Comparison of ENCODE assay signal across 8 cellular contexts in the genomic region with DNA sequence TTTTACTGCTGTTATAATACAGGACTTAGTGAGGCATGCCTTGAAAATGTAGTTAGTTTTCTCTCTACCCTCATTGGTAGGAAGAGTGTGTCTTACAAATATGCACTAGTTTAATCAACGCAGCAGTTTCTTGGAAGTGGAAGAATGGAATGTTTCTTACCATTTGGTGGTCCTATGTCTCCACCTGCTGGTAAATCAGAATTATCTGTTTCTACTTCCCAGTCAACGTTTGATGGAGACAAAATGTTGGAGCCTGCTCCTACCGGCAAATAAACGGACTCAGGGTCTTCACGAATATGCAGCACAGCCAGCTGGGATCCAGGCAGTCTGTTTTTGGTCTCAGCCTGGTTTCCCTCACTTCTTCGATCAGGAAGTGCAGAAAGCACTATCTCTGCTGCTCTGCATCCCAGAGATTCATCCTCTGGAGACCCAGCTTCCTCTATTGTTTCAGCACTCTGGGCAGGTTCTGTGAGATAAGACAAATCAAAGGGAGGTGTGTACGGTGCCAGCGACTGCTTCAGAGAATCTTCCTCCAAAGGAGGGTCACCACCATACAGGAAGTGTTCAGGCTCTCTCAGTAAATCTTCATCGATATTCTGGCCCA. TPM values are rescaled to one million over a fixed set of nuclear protein-coding genes. Genes with fewer than 3 reads are reported as not detected.
DNase-seq lines count a peak whose midpoint lies in the region; ATAC-seq and TF ChIP-seq lines count a peak whose summit lies in the region.

No MANE protein-coding gene starts in this region.

- H3K27me3 ChIP-seq in neural cell (ENCODE audit: insufficient read depth, low read depth, low read length) = no peaks in the 10 kb centered on the region

- H3K36me3 Mint-ChIP-seq in activated CD8-positive, alpha-beta memory T cell treated with anti-CD3 and anti-CD28 coated beads, Interleukin-2, amount 10 ng/mL, durations not matched to agents 7 days and 5 days = no peaks in the 10 kb centered on the region
- H3K36me3 Mint-ChIP-seq in stimulated activated effector memory CD8-positive, alpha-beta T cell treated with anti-CD3 and anti-CD28 coated beads, Interleukin-12 subunit alpha, Interleukin-12 subunit beta, amount 100 ng/mL, for 72 hours = no peaks in the 10 kb centered on the region

- peak overlapping the region; percentile 5 for H3K4me3 Mint-ChIP-seq in activated CD8-positive, alpha-beta memory T cell treated with anti-CD3 and anti-CD28 coated beads, Interleukin-2, amount 10 ng/mL, durations not matched to agents 7 days and 5 days
- H3K4me3 Mint-ChIP-seq in stimulated activated effector memory CD8-positive, alpha-beta T cell treated with anti-CD3 and anti-CD28 coated beads, Interleukin-12 subunit alpha, Interleukin-12 subunit beta, amount 100 ng/mL, for 72 hours = no peak overlapping the region

- no peak overlapping the region for H2AFZ ChIP-seq in neural cell (ENCODE audit: low read depth, low read length)

- H4K20me1 ChIP-seq in neural cell (ENCODE audit: insufficient read depth) = no peaks in the 10 kb centered on the region

- H3K4me1 Mint-ChIP-seq in activated CD8-positive, alpha-beta memory T cell treated with anti-CD3 and anti-CD28 coated beads, Interleukin-2, amount 10 ng/mL, durations not matched to agents 7 days and 5 days = peaks cover 14% of the 10 kb centered on the region
- peaks cover 23% of the 10 kb centered on the region for H3K4me1 Mint-ChIP-seq in stimulated activated effector memory CD8-positive, alpha-beta T cell treated with anti-CD3 and anti-CD28 coated beads, Interleukin-12 subunit alpha, Interleukin-12 subunit beta, amount 100 ng/mL, for 72 hours

- no peaks in the 10 kb centered on the region for H3K36me3 ChIP-seq in neural cell (ENCODE audit: insufficient read depth, low read length)

- no peaks in the 10 kb centered on the region for H3K9me2 ChIP-seq in neural cell (ENCODE audit: insufficient read depth, low read length)

- H3F3A ChIP-seq in neural cell (ENCODE audit: insufficient read depth, low read length, poor library complexity, severe bottlenecking) = no peaks in the 10 kb centered on the region

- TF ChIP-seq POLR2A in NB4 (IDR thresholded peaks at IDR 0.05; ENCODE audit: extremely low read depth, insufficient read length) = no peak

- CTCF ChIA-PET in activated CD8-positive, alpha-beta memory T cell treated with anti-CD3 and anti-CD28 coated beads, Interleukin-2, amount 10 ng/mL, durations not matched to agents 7 days and 5 days (lab: Charles Lee) = interaction anchor here (0.7 to 3.9 kb wide), 14 partner anchors 9 to 313 kb away, joined by 3 to 44 read pairs (median 6); partner anchors contain the start of gene RFK

- H3K79me2 ChIP-seq in neural cell (replicated peaks; ENCODE audit: insufficient read depth, low read length) = no peaks in the 10 kb centered on the region

- TF ChIP-seq EP300 in neural cell (conservative IDR thresholded peaks at IDR 0.05; ENCODE audit: poor library complexity, severe bottlenecking) = no peak

- peak; percentile 33 for TF ChIP-seq CTCF in NB4 (IDR thresholded peaks at IDR 0.05; ENCODE audit: low read depth, low read length)
- peak; percentile 65 for TF ChIP-seq CTCF in fibroblast of mammary gland (conservative IDR thresholded peaks at IDR 0.05; ENCODE audit: control insufficient read depth, insufficient read depth, low read depth, low read length)
- peak; percentile 94 for TF ChIP-seq CTCF in neural cell (IDR thresholded peaks at IDR 0.05; ENCODE audit: poor library complexity, severe bottlenecking)

- peak; percentile 97 for TF ChIP-seq RAD21 in neural cell (conservative IDR thresholded peaks at IDR 0.05)

- no peak for DNase-seq in activated CD8-positive, alpha-beta memory T cell treated with anti-CD3 and anti-CD28 coated beads, Interleukin-2, amount 10 ng/mL, durations not matched to agents 7 days and 5 days
- no peak for DNase-seq in activated CD8-positive, alpha-beta memory T cell treated with anti-CD3 and anti-CD28 coated beads, Interleukin-2, amount 50 U/mL, for 48 hours
- peak; percentile 84 for DNase-seq in NB4 (ENCODE audit: low read depth)
- peak; percentile 1 for DNase-seq in SKM-1 (lab: John Stamatoyannopoulos, UW; ENCODE audit: unreplicated experiment)
- DNase-seq in fibroblast of mammary gland (ENCODE audit: low read depth) = peak; percentile 94
- DNase-seq in stimulated activated effector memory CD8-positive, alpha-beta T cell treated with anti-CD3 and anti-CD28 coated beads, Interleukin-12 subunit alpha, Interleukin-12 subunit beta, amount 100 ng/mL, for 72 hours (ENCODE audit: low spot score in 2 of 2) = no peak

- H3K4me3 ChIP-seq in NB4 (ENCODE audit: low read depth, low read length) (no peak overlapping the region), fibroblast of mammary gland (ENCODE audit: control insufficient read depth, low read depth, low read length) (no peak overlapping the region), neural cell (ENCODE audit: low read length) (no peak overlapping the region)

- no peak overlapping the region for H3K27ac ChIP-seq in neural cell (ENCODE audit: low read length)

- H3K9ac ChIP-seq in neural cell (ENCODE audit: low read length) = no peak overlapping the region

- peaks cover 62% of the 10 kb centered on the region for H3K27me3 Mint-ChIP-seq in activated CD8-positive, alpha-beta memory T cell treated with anti-CD3 and anti-CD28 coated beads, Interleukin-2, amount 10 ng/mL, durations not matched to agents 7 days and 5 days

- no peak for ATAC-seq in activated CD8-positive, alpha-beta memory T cell treated with anti-CD3 and anti-CD28 coated beads, Interleukin-2, amount 10 ng/mL, durations not matched to agents 7 days and 5 days
- no peak for ATAC-seq in stimulated activated effector memory CD8-positive, alpha-beta T cell treated with anti-CD3 and anti-CD28 coated beads, Interleukin-12 subunit alpha, Interleukin-12 subunit beta, amount 100 ng/mL, for 72 hours
- ATAC-seq in HG03196 (IDR thresholded peaks at IDR 0.05; ENCODE audit: unreplicated experiment) = no peak

- no peaks in the 10 kb centered on the region for H3K9me3 Mint-ChIP-seq in activated CD8-positive, alpha-beta memory T cell treated with anti-CD3 and anti-CD28 coated beads, Interleukin-2, amount 10 ng/mL, durations not matched to agents 7 days and 5 days (ENCODE audit: low read depth)
- no peaks in the 10 kb centered on the region for H3K9me3 Mint-ChIP-seq in stimulated activated effector memory CD8-positive, alpha-beta T cell treated with anti-CD3 and anti-CD28 coated beads, Interleukin-12 subunit alpha, Interleukin-12 subunit beta, amount 100 ng/mL, for 72 hours

- no peak overlapping the region for H3K27ac Mint-ChIP-seq in activated CD8-positive, alpha-beta memory T cell treated with anti-CD3 and anti-CD28 coated beads, Interleukin-2, amount 10 ng/mL, durations not matched to agents 7 days and 5 days
- no peak overlapping the region for H3K27ac Mint-ChIP-seq in stimulated activated effector memory CD8-positive, alpha-beta T cell treated with anti-CD3 and anti-CD28 coated beads, Interleukin-12 subunit alpha, Interleukin-12 subunit beta, amount 100 ng/mL, for 72 hours

- no peak overlapping the region for H3K4me2 ChIP-seq in neural cell (ENCODE audit: low read length)

- no peaks in the 10 kb centered on the region for H3K9me3 ChIP-seq in neural cell (ENCODE audit: low read length)

TF ChIP-seq in neural cell, 6 proteins besides CTCF, POLR2A, EP300 and RAD21:
- TF ChIP-seq POLR2AphosphoS5 (IDR thresholded peaks at IDR 0.05) = no peak
- TF ChIP-seq SMC3 (conservative IDR thresholded peaks at IDR 0.05; ENCODE audit: poor library complexity) = peak; percentile 94
TF ChIP-seq in neural cell: peak in this region for 1.

RNA-seq across cellular contexts. Expression of gene PCA3, which starts 59.5 kb away (rescaled TPM):
- total RNA-seq in activated CD8-positive, alpha-beta memory T cell treated with anti-CD3 and anti-CD28 coated beads, Interleukin-2, amount 10 ng/mL, durations not matched to agents 7 days and 5 days = not detected
- 0.16 TPM in 1 of 2 replicates, not detected in the other for polyA plus RNA-seq in neural cell
- 0.97 and 1.6 TPM in 2 replicates for polyA minus RNA-seq in neural cell

Comparison
In these comparisons a context has a peak if more than half of its experiments do, and no peak if none do; other contexts are left out.
1. DNase-seq: peak in NB4 (single experiment), SKM-1 (single experiment) and fibroblast of mammary gland (single experiment); none in activated CD8-positive, alpha-beta memory T cell treated with anti-CD3 and anti-CD28 coated beads, Interleukin-2, amount 10 ng/mL, durations not matched to agents 7 days and 5 days (single experiment), activated CD8-positive, alpha-beta memory T cell treated with anti-CD3 and anti-CD28 coated beads, Interleukin-2, amount 50 U/mL, for 48 hours (single experiment) and stimulated activated effector memory CD8-positive, alpha-beta T cell treated with anti-CD3 and anti-CD28 coated beads, Interleukin-12 subunit alpha, Interleukin-12 subunit beta, amount 100 ng/mL, for 72 hours (0 of 2).
2. CTCF ChIP-seq: peak in every context shown above with its lines; median percentile 94 in neural cell; 65 in fibroblast of mammary gland; 33 in NB4.